ENCODE assay signal across 12 cellular contexts in genomic region chr4:100311181-100311580, GRCh38.
DNase-seq lines count a peak whose midpoint lies in the region; ATAC-seq and TF ChIP-seq lines count a peak whose summit lies in the region.
"Had no signal": no experiment of that assay in that cellular context is flagged by ENCODE, and none has a peak within 500 bp of the region (broad histone marks: within the 10 kb centered on the region; RNA-seq: fewer than 3 reads in every experiment).

No MANE protein-coding gene starts in this region.

- 0 out of 2 replicates have a peak overlapping the region, but pooled peaks have one; percentile 30 for H2AFZ ChIP-seq in DND-41 (ENCODE audit: low read depth, low read length)

- WGBS in thyroid gland, 2 donors: 92% methylated on average over 3 of the region's 3 CpGs

- H3K27me3 Mint-ChIP-seq in activated T-cell treated with anti-CD3 and anti-CD28 coated beads, Interleukin-2, amount 50 U/mL, for 72 hours (ENCODE audit: low read depth): no peaks in the 10 kb centered on the region

- H3K27me3 ChIP-seq in DND-41 (ENCODE audit: insufficient read depth, low read length, poor library complexity): no peaks in the 10 kb centered on the region
- no peaks in the 10 kb centered on the region for H3K27me3 ChIP-seq in thyroid gland

- no peaks in the 10 kb centered on the region for H4K20me1 ChIP-seq in DND-41 (ENCODE audit: insufficient read depth, low read length)

- H3K9me3 Mint-ChIP-seq in activated T-cell treated with anti-CD3 and anti-CD28 coated beads, Interleukin-2, amount 50 U/mL, for 72 hours: no peaks in the 10 kb centered on the region

- no peaks in the 10 kb centered on the region for H3K36me3 Mint-ChIP-seq in activated T-cell treated with anti-CD3 and anti-CD28 coated beads, Interleukin-2, amount 50 U/mL, for 72 hours (ENCODE audit: insufficient read depth in 2 of 2)

- no peak for TF ChIP-seq EP300 in Ishikawa (IDR thresholded peaks at IDR 0.05; ENCODE audit: borderline replicate concordance)

- no peak overlapping the region for H3K4me3 ChIP-seq in DND-41 (ENCODE audit: low read depth in 1 of 2, low read length in 2 of 2)
- H3K4me3 ChIP-seq in thyroid gland (replicated peaks in 1 of 3): no peak overlapping the region
- H3K4me3 ChIP-seq: left ventricle myocardium inferior had no signal

- no peak overlapping the region for H3K9ac ChIP-seq in DND-41 (ENCODE audit: low read depth, low read length)

- DNase-seq in DND-41 (peak; percentile 10), UCSD-AML1 (lab: John Stamatoyannopoulos, UW; ENCODE audit: unreplicated experiment) (peak; percentile 8), iris pigment epithelial cell (ENCODE audit: low read depth) (peak; percentile 26), thyroid gland (no peak)
- DNase-seq in activated T-cell treated with anti-CD3 and anti-CD28 coated beads, Interleukin-2, amount 50 U/mL, for 72 hours: no peak
- DNase-seq: COR-L47, left ventricle myocardium inferior, NCI-H774 had no signal

- no peaks in the 10 kb centered on the region for H3K79me2 ChIP-seq in DND-41 (ENCODE audit: insufficient read depth, low read length)

- no peak overlapping the region for H3K4me3 Mint-ChIP-seq in activated T-cell treated with anti-CD3 and anti-CD28 coated beads, Interleukin-2, amount 50 U/mL, for 72 hours

- TF ChIP-seq CTCF in DND-41 (IDR thresholded peaks at IDR 0.05; ENCODE audit: borderline replicate concordance, extremely low read depth, low read length, poor library complexity, severe bottlenecking): peak; percentile 33
- TF ChIP-seq CTCF in thyroid gland (IDR thresholded peaks at IDR 0.05): no peak

- H3K27ac Mint-ChIP-seq in activated T-cell treated with anti-CD3 and anti-CD28 coated beads, Interleukin-2, amount 50 U/mL, for 72 hours: no peak overlapping the region

- H3K9me3 ChIP-seq in DND-41 (ENCODE audit: insufficient read depth, low read length, severe bottlenecking): no peaks in the 10 kb centered on the region
- H3K9me3 ChIP-seq in thyroid gland: no peaks in the 10 kb centered on the region
- H3K9me3 ChIP-seq: left ventricle myocardium inferior had no signal

- intact Hi-C loops in thyroid gland (cut with DNase I): no loop called here

- TF ChIP-seq RAD21 in Ishikawa (IDR thresholded peaks at IDR 0.05; ENCODE audit: low read depth): peak; percentile 14; the same call in 1 of the 2 replicates

- ATAC-seq in DND-41 (ENCODE audit: insufficient read depth, low read depth) (no peak; the same call in 2 of the 3 replicates), GM18861 (IDR thresholded peaks at IDR 0.05; ENCODE audit: unreplicated experiment) (no peak), HG02870 (IDR thresholded peaks at IDR 0.05; ENCODE audit: unreplicated experiment) (no peak)
- no peak for ATAC-seq in activated T-cell treated with anti-CD3 and anti-CD28 coated beads, Interleukin-2, amount 50 U/mL, for 72 hours (replicated peaks in 1 of 2)

- H3K27ac ChIP-seq in DND-41 (ENCODE audit: low read length): no peak overlapping the region
- no peak overlapping the region for H3K27ac ChIP-seq in thyroid gland
- H3K27ac ChIP-seq: epithelial cell of prostate, left ventricle myocardium inferior had no signal

- no peak overlapping the region for H3K4me2 ChIP-seq in DND-41 (ENCODE audit: insufficient read depth, low read length)

- no peaks in the 10 kb centered on the region for H3K4me1 ChIP-seq in DND-41 (ENCODE audit: insufficient read depth, low read length)
- peaks cover 0 to under 1% of the 10 kb centered on the region in 2 donors for H3K4me1 ChIP-seq in thyroid gland
- H3K4me1 ChIP-seq: left ventricle myocardium inferior had no signal

- no peak for TF ChIP-seq POLR2A in thyroid gland (IDR thresholded peaks at IDR 0.05)

- H3K4me1 Mint-ChIP-seq in activated T-cell treated with anti-CD3 and anti-CD28 coated beads, Interleukin-2, amount 50 U/mL, for 72 hours (ENCODE audit: low read depth): no peaks in the 10 kb centered on the region

- H3K36me3 ChIP-seq in DND-41 (ENCODE audit: insufficient read depth, low read length) (no peaks in the 10 kb centered on the region), thyroid gland (no peaks in the 10 kb centered on the region)
- H3K36me3 ChIP-seq: left ventricle myocardium inferior had no signal

TF ChIP-seq in Ishikawa, 13 proteins besides CTCF, POLR2A, EP300 and RAD21:
- no peak for TF ChIP-seq ZBTB7A (IDR thresholded peaks at IDR 0.05; ENCODE audit: low read depth)
- TF ChIP-seq, protein P1, sequence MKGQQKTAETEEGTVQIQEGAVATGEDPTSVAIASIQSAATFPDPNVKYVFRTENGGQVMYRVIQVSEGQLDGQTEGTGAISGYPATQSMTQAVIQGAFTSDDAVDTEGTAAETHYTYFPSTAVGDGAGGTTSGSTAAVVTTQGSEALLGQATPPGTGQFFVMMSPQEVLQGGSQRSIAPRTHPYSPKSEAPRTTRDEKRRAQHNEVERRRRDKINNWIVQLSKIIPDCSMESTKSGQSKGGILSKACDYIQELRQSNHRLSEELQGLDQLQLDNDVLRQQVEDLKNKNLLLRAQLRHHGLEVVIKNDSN (IDR thresholded peaks at IDR 0.05): no peak
- no peak for TF ChIP-seq TEAD4 (IDR thresholded peaks at IDR 0.05)
- TF ChIP-seq, protein P2, sequence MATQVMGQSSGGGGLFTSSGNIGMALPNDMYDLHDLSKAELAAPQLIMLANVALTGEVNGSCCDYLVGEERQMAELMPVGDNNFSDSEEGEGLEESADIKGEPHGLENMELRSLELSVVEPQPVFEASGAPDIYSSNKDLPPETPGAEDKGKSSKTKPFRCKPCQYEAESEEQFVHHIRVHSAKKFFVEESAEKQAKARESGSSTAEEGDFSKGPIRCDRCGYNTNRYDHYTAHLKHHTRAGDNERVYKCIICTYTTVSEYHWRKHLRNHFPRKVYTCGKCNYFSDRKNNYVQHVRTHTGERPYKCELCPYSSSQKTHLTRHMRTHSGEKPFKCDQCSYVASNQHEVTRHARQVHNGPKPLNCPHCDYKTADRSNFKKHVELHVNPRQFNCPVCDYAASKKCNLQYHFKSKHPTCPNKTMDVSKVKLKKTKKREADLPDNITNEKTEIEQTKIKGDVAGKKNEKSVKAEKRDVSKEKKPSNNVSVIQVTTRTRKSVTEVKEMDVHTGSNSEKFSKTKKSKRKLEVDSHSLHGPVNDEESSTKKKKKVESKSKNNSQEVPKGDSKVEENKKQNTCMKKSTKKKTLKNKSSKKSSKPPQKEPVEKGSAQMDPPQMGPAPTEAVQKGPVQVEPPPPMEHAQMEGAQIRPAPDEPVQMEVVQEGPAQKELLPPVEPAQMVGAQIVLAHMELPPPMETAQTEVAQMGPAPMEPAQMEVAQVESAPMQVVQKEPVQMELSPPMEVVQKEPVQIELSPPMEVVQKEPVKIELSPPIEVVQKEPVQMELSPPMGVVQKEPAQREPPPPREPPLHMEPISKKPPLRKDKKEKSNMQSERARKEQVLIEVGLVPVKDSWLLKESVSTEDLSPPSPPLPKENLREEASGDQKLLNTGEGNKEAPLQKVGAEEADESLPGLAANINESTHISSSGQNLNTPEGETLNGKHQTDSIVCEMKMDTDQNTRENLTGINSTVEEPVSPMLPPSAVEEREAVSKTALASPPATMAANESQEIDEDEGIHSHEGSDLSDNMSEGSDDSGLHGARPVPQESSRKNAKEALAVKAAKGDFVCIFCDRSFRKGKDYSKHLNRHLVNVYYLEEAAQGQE (IDR thresholded peaks at IDR 0.05; ENCODE audit: low read depth): no peak
- no peak for TF ChIP-seq CEBPB (IDR thresholded peaks at IDR 0.05)
- no peak for TF ChIP-seq TCF12 (IDR thresholded peaks at IDR 0.05; ENCODE audit: low read depth)
- no peak for TF ChIP-seq EGR1 (IDR thresholded peaks at IDR 0.05)
- TF ChIP-seq, protein P3, sequence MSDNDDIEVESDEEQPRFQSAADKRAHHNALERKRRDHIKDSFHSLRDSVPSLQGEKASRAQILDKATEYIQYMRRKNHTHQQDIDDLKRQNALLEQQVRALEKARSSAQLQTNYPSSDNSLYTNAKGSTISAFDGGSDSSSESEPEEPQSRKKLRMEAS (IDR thresholded peaks at IDR 0.05): no peak
- TF ChIP-seq NFIC (IDR thresholded peaks at IDR 0.05): no peak
- TF ChIP-seq YY1 (IDR thresholded peaks at IDR 0.05; ENCODE audit: low read depth): no peak
- no peak for TF ChIP-seq TAF1 (IDR thresholded peaks at IDR 0.05; ENCODE audit: low read depth)
- TF ChIP-seq CREB1 (IDR thresholded peaks at IDR 0.05; ENCODE audit: low read depth): no peak

Comparison
In these comparisons a context has a peak if more than half of its experiments do, and no peak if none do; other contexts are left out.
1. DNase-seq: peak in DND-41 (single experiment), UCSD-AML1 (single experiment) and iris pigment epithelial cell (single experiment); none in thyroid gland (0 of 2) and activated T-cell treated with anti-CD3 and anti-CD28 coated beads, Interleukin-2, amount 50 U/mL, for 72 hours (0 of 2).